Comparison of ENCODE assay signal across 8 cellular contexts in the genomic region with DNA sequence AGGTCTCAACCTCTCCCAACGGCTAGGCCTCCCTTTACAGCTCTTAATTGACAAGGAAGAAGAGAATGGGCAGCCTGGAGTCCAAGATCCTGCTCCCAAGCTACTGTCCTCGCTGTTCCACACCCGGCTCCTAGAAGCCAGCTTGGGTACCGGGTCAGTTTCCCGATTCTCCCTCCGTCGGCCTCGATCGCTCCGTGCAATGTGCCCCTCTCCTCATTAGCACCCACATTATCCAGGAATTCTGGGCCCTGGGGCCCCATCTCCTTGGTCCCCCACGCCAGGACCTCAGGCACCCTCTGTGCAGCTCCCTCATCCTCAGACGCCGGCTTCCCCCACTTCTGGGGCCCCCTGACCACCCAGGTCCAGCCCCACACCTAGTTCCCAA. TPM values are rescaled to one million over a fixed set of nuclear protein-coding genes. Genes with fewer than 3 reads are reported as not detected.
A peak's percentile ranks its signal among the peaks of the same experiment; 100 is the strongest.
DNase-seq lines count a peak whose midpoint lies in the region; ATAC-seq and TF ChIP-seq lines count a peak whose summit lies in the region.

No MANE protein-coding gene starts in this region.

- H3K36me3 Mint-ChIP-seq in activated naive CD4-positive, alpha-beta T cell treated with anti-CD3 and anti-CD28 coated beads, Interleukin-2, amount 50 U/mL, for 24 hours = peaks cover 15% of the 10 kb centered on the region

- H3K4me3 Mint-ChIP-seq in activated naive CD4-positive, alpha-beta T cell treated with anti-CD3 and anti-CD28 coated beads, Interleukin-2, amount 50 U/mL, for 24 hours = peak overlapping the region; percentile 100

- intact Hi-C loops in ascending aorta (cut with DNase I) (loop anchor here (1.0 to 5.0 kb wide), 5 partner anchors 53 to 459 kb away; a partner anchor contains a TSS), lower leg skin (cut with DNase I; ENCODE audit: low total_unique reads) (no loop called here)

- ATAC-seq in HG02884 (IDR thresholded peaks at IDR 0.05; ENCODE audit: unreplicated experiment) = no peak

- H3K27me3 Mint-ChIP-seq in activated naive CD4-positive, alpha-beta T cell treated with anti-CD3 and anti-CD28 coated beads, Interleukin-2, amount 50 U/mL, for 24 hours = no peaks in the 10 kb centered on the region

- peaks cover 46% of the 10 kb centered on the region for H3K4me1 Mint-ChIP-seq in activated naive CD4-positive, alpha-beta T cell treated with anti-CD3 and anti-CD28 coated beads, Interleukin-2, amount 50 U/mL, for 24 hours

- H3K4me3 ChIP-seq in ascending aorta = peak overlapping the region; percentile 85 to 89
- peak overlapping the region; percentile 79 for H3K4me3 ChIP-seq in lower leg skin (ENCODE audit: low read depth, poor library complexity, severe bottlenecking)
- peak overlapping the region; percentile 93 for H3K4me3 ChIP-seq in urinary bladder (ENCODE audit: low read depth, low read length)

- no peak for DNase-seq in activated naive CD4-positive, alpha-beta T cell (lab: John Stamatoyannopoulos, UW)
- DNase-seq in ascending aorta (ENCODE audit: low spot score in 2 of 2) (no peak), lower leg skin (ENCODE audit: low spot score in 2 of 2) (no peak), NCI-H2107 treated with DMSO at 0.1 percent for 48 hours (lab: John Stamatoyannopoulos, UW; ENCODE audit: unreplicated experiment) (no peak), DMS114 treated with DMSO at 0.1 percent for 48 hours (lab: John Stamatoyannopoulos, UW; ENCODE audit: unreplicated experiment) (no peak)

- peak overlapping the region; percentile 94 to 95 for H3K27ac ChIP-seq in ascending aorta
- peak overlapping the region; percentile 94 for H3K27ac ChIP-seq in urinary bladder (ENCODE audit: low read depth)

- no peak for TF ChIP-seq POLR2A in lower leg skin (IDR thresholded peaks at IDR 0.05)

- no peaks in the 10 kb centered on the region for H3K9me3 Mint-ChIP-seq in activated naive CD4-positive, alpha-beta T cell treated with anti-CD3 and anti-CD28 coated beads, Interleukin-2, amount 50 U/mL, for 24 hours

- H3K9me3 ChIP-seq in ascending aorta = no peaks in the 10 kb centered on the region

- H3K4me1 ChIP-seq in ascending aorta (peaks cover 11 to 19% of the 10 kb centered on the region in 2 donors), urinary bladder (ENCODE audit: insufficient read depth) (no peaks in the 10 kb centered on the region)

- no peaks in the 10 kb centered on the region for H3K27me3 ChIP-seq in ascending aorta

- peak overlapping the region; percentile 100 for H3K27ac Mint-ChIP-seq in activated naive CD4-positive, alpha-beta T cell treated with anti-CD3 and anti-CD28 coated beads, Interleukin-2, amount 50 U/mL, for 24 hours

- H3K36me3 ChIP-seq in ascending aorta = peaks cover 28 to 34% of the 10 kb centered on the region in 2 donors
- H3K36me3 ChIP-seq in urinary bladder (ENCODE audit: insufficient read depth) = no peaks in the 10 kb centered on the region

- TF ChIP-seq CTCF in ascending aorta (IDR thresholded peaks at IDR 0.05) = no peak
- no peak for TF ChIP-seq CTCF in lower leg skin (IDR thresholded peaks at IDR 0.05)

- 0% methylated on average over 13 of the region's 13 CpGs for WGBS in lower leg skin, 2 donors
- WGBS in urinary bladder = under 1% methylated on average over 13 of the region's 13 CpGs

RNA-seq across cellular contexts. Expression of a gene that starts 0.2 kb away (rescaled TPM):
- total RNA-seq in ascending aorta = 112 TPM
- total RNA-seq in lower leg skin = 10 to 100 TPM; 37.6 to 83.2 (median 56.0) TPM
- 23.7 TPM for total RNA-seq in urinary bladder
- polyA plus RNA-seq in urinary bladder = 45.6 TPM

RNA-seq across cellular contexts. Expression of a gene that starts 0.8 kb away (rescaled TPM):
- total RNA-seq in ascending aorta (0.53 TPM), lower leg skin (10 to 100 TPM in 1 of 4 donors, 1 to 10 TPM in 3; 7.4 to 11.3 (median 9.5) TPM), urinary bladder (15.2 TPM)
- polyA plus RNA-seq in urinary bladder = 14.5 TPM

RNA-seq across cellular contexts. Expression of a gene that starts 32.5 kb away (rescaled TPM):
- 6,542 TPM for total RNA-seq in ascending aorta
- total RNA-seq in lower leg skin = 100 to 1,000 TPM; 122 to 450 (median 233) TPM
- total RNA-seq in urinary bladder = 2,727 TPM
- polyA plus RNA-seq in urinary bladder = 17,163 TPM

RNA-seq across cellular contexts. Expression of a gene that starts 53.1 kb away (rescaled TPM):
- total RNA-seq in ascending aorta = 45.4 TPM
- 10 to 100 TPM; 38.4 to 49.4 (median 40.7) TPM for total RNA-seq in lower leg skin
- 19.6 TPM for total RNA-seq in urinary bladder
- polyA plus RNA-seq in urinary bladder = 31.6 TPM

RNA-seq across cellular contexts. Expression of a gene that starts 59.5 kb away (rescaled TPM):
- total RNA-seq in ascending aorta (6.8 TPM), lower leg skin (1 to 10 TPM; 2.7 to 5.8 (median 4.2) TPM), urinary bladder (4.5 TPM)
- polyA plus RNA-seq in urinary bladder = 6.0 TPM
